Comparison of ENCODE assay signal across 1 cellular context in the genomic region with DNA sequence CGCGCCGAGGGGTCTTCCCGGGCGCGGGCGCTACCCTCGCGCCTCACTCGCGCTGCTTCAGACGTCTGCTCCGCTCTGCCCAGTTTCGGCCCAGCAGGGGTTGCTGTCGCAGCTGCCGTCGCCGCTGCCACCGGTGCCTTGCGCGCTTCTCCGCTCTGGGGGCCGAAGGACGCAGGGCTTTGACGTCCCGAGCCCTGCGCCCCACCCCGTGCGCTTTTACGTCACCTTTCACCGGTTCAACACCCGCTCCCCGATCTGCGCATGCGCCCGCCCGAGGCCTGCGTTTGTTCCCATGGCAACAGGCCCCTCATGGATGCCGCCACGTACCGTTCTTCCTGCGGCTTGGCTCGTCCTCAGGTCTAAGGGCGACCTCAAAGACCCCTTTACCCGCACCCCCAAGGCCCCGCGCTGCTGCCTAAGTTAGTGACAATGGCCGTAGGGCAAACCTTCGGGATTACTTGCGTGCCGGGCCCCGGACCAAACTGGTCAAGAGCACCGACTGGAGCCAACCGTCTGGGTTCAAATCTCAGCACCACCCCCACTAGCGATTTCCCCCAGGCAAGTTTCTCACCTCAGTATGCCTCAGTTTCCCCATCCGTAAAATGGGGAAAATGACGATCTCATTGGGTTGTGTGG.
A peak's percentile ranks its signal among the peaks of the same experiment; 100 is the strongest.
TF ChIP-seq lines count a peak whose summit lies in the region.

No MANE protein-coding gene starts in this region.

TF ChIP-seq in HepG2, 621 proteins besides CTCF, POLR2A, EP300 and RAD21 (continued from another document and continues in another):
- TF ChIP-seq, protein P1, sequence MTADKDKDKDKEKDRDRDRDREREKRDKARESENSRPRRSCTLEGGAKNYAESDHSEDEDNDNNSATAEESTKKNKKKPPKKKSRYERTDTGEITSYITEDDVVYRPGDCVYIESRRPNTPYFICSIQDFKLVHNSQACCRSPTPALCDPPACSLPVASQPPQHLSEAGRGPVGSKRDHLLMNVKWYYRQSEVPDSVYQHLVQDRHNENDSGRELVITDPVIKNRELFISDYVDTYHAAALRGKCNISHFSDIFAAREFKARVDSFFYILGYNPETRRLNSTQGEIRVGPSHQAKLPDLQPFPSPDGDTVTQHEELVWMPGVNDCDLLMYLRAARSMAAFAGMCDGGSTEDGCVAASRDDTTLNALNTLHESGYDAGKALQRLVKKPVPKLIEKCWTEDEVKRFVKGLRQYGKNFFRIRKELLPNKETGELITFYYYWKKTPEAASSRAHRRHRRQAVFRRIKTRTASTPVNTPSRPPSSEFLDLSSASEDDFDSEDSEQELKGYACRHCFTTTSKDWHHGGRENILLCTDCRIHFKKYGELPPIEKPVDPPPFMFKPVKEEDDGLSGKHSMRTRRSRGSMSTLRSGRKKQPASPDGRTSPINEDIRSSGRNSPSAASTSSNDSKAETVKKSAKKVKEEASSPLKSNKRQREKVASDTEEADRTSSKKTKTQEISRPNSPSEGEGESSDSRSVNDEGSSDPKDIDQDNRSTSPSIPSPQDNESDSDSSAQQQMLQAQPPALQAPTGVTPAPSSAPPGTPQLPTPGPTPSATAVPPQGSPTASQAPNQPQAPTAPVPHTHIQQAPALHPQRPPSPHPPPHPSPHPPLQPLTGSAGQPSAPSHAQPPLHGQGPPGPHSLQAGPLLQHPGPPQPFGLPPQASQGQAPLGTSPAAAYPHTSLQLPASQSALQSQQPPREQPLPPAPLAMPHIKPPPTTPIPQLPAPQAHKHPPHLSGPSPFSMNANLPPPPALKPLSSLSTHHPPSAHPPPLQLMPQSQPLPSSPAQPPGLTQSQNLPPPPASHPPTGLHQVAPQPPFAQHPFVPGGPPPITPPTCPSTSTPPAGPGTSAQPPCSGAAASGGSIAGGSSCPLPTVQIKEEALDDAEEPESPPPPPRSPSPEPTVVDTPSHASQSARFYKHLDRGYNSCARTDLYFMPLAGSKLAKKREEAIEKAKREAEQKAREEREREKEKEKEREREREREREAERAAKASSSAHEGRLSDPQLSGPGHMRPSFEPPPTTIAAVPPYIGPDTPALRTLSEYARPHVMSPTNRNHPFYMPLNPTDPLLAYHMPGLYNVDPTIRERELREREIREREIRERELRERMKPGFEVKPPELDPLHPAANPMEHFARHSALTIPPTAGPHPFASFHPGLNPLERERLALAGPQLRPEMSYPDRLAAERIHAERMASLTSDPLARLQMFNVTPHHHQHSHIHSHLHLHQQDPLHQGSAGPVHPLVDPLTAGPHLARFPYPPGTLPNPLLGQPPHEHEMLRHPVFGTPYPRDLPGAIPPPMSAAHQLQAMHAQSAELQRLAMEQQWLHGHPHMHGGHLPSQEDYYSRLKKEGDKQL (CRISPR knock-in tag; IDR thresholded peaks at IDR 0.05; ENCODE audit: low read depth) = no peak
- no peak for TF ChIP-seq ZFX (CRISPR knock-in tag; IDR thresholded peaks at IDR 0.05; ENCODE audit: low read depth)
- TF ChIP-seq, protein P2, sequence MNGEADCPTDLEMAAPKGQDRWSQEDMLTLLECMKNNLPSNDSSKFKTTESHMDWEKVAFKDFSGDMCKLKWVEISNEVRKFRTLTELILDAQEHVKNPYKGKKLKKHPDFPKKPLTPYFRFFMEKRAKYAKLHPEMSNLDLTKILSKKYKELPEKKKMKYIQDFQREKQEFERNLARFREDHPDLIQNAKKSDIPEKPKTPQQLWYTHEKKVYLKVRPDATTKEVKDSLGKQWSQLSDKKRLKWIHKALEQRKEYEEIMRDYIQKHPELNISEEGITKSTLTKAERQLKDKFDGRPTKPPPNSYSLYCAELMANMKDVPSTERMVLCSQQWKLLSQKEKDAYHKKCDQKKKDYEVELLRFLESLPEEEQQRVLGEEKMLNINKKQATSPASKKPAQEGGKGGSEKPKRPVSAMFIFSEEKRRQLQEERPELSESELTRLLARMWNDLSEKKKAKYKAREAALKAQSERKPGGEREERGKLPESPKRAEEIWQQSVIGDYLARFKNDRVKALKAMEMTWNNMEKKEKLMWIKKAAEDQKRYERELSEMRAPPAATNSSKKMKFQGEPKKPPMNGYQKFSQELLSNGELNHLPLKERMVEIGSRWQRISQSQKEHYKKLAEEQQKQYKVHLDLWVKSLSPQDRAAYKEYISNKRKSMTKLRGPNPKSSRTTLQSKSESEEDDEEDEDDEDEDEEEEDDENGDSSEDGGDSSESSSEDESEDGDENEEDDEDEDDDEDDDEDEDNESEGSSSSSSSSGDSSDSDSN (CRISPR knock-in tag; IDR thresholded peaks at IDR 0.05) = no peak; the same call in 1 of the 2 replicates
- TF ChIP-seq, protein P3, sequence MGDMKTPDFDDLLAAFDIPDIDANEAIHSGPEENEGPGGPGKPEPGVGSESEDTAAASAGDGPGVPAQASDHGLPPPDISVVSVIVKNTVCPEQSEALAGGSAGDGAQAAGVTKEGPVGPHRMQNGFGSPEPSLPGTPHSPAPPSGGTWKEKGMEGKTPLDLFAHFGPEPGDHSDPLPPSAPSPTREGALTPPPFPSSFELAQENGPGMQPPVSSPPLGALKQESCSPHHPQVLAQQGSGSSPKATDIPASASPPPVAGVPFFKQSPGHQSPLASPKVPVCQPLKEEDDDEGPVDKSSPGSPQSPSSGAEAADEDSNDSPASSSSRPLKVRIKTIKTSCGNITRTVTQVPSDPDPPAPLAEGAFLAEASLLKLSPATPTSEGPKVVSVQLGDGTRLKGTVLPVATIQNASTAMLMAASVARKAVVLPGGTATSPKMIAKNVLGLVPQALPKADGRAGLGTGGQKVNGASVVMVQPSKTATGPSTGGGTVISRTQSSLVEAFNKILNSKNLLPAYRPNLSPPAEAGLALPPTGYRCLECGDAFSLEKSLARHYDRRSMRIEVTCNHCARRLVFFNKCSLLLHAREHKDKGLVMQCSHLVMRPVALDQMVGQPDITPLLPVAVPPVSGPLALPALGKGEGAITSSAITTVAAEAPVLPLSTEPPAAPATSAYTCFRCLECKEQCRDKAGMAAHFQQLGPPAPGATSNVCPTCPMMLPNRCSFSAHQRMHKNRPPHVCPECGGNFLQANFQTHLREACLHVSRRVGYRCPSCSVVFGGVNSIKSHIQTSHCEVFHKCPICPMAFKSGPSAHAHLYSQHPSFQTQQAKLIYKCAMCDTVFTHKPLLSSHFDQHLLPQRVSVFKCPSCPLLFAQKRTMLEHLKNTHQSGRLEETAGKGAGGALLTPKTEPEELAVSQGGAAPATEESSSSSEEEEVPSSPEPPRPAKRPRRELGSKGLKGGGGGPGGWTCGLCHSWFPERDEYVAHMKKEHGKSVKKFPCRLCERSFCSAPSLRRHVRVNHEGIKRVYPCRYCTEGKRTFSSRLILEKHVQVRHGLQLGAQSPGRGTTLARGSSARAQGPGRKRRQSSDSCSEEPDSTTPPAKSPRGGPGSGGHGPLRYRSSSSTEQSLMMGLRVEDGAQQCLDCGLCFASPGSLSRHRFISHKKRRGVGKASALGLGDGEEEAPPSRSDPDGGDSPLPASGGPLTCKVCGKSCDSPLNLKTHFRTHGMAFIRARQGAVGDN (CRISPR knock-in tag; IDR thresholded peaks at IDR 0.05) = peak; percentile 66
- TF ChIP-seq ZNF629 (CRISPR knock-in tag; conservative IDR thresholded peaks at IDR 0.05) = 0 out of 2 replicates have a peak, but pooled peaks have one; percentile 10
- no peak for TF ChIP-seq POGZ (CRISPR knock-in tag; IDR thresholded peaks at IDR 0.05)
- TF ChIP-seq, protein P4, sequence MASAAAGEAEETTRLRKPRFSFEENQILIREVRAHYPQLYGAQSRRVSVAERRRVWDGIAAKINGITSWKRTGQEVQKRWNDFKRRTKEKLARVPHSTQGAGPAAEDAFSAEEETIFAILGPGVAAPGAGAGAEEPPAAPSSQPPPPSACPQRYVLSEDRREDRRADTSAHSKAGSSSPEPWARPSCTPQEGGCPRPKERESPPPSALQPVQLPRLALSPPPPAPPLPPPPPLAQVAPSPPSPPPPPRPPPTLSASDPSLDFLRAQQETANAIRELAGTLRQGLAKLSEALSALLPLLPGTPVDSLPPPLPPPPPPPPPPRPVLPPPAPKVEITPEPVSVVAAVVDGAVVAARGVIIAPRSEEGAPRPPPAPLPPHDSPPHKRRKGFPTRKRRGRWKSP (CRISPR knock-in tag; IDR thresholded peaks at IDR 0.05) = peak; percentile 35; the same call in 1 of the 2 replicates
- TF ChIP-seq, protein P5, sequence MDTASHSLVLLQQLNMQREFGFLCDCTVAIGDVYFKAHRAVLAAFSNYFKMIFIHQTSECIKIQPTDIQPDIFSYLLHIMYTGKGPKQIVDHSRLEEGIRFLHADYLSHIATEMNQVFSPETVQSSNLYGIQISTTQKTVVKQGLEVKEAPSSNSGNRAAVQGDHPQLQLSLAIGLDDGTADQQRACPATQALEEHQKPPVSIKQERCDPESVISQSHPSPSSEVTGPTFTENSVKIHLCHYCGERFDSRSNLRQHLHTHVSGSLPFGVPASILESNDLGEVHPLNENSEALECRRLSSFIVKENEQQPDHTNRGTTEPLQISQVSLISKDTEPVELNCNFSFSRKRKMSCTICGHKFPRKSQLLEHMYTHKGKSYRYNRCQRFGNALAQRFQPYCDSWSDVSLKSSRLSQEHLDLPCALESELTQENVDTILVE (CRISPR knock-in tag; IDR thresholded peaks at IDR 0.05) = peak; percentile 54; the same call in 1 of the 2 replicates
- 0 out of 2 replicates have a peak, but pooled peaks have one; percentile 24 for TF ChIP-seq GZF1 (CRISPR knock-in tag; IDR thresholded peaks at IDR 0.05)
- TF ChIP-seq, protein P6, sequence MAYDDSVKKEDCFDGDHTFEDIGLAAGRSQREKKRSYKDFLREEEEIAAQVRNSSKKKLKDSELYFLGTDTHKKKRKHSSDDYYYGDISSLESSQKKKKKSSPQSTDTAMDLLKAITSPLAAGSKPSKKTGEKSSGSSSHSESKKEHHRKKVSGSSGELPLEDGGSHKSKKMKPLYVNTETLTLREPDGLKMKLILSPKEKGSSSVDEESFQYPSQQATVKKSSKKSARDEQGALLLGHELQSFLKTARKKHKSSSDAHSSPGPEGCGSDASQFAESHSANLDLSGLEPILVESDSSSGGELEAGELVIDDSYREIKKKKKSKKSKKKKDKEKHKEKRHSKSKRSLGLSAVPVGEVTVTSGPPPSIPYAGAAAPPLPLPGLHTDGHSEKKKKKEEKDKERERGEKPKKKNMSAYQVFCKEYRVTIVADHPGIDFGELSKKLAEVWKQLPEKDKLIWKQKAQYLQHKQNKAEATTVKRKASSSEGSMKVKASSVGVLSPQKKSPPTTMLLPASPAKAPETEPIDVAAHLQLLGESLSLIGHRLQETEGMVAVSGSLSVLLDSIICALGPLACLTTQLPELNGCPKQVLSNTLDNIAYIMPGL (CRISPR knock-in tag; IDR thresholded peaks at IDR 0.05; ENCODE audit: borderline replicate concordance in 1 of 2, low read depth in 1 of 2) = peak; percentile 17 to 27; a peak in 2 of 4 replicates
- TF ChIP-seq, protein P7, sequence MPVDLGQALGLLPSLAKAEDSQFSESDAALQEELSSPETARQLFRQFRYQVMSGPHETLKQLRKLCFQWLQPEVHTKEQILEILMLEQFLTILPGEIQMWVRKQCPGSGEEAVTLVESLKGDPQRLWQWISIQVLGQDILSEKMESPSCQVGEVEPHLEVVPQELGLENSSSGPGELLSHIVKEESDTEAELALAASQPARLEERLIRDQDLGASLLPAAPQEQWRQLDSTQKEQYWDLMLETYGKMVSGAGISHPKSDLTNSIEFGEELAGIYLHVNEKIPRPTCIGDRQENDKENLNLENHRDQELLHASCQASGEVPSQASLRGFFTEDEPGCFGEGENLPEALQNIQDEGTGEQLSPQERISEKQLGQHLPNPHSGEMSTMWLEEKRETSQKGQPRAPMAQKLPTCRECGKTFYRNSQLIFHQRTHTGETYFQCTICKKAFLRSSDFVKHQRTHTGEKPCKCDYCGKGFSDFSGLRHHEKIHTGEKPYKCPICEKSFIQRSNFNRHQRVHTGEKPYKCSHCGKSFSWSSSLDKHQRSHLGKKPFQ (CRISPR knock-in tag; IDR thresholded peaks at IDR 0.05; ENCODE audit: insufficient replicate concordance) = no peak
- TF ChIP-seq, protein P8, sequence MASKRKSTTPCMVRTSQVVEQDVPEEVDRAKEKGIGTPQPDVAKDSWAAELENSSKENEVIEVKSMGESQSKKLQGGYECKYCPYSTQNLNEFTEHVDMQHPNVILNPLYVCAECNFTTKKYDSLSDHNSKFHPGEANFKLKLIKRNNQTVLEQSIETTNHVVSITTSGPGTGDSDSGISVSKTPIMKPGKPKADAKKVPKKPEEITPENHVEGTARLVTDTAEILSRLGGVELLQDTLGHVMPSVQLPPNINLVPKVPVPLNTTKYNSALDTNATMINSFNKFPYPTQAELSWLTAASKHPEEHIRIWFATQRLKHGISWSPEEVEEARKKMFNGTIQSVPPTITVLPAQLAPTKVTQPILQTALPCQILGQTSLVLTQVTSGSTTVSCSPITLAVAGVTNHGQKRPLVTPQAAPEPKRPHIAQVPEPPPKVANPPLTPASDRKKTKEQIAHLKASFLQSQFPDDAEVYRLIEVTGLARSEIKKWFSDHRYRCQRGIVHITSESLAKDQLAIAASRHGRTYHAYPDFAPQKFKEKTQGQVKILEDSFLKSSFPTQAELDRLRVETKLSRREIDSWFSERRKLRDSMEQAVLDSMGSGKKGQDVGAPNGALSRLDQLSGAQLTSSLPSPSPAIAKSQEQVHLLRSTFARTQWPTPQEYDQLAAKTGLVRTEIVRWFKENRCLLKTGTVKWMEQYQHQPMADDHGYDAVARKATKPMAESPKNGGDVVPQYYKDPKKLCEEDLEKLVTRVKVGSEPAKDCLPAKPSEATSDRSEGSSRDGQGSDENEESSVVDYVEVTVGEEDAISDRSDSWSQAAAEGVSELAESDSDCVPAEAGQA (IDR thresholded peaks at IDR 0.05; ENCODE audit: low read depth) = peak; percentile 74; the same call in 1 of the 2 replicates
- TF ChIP-seq, protein P8 (CRISPR knock-in tag; IDR thresholded peaks at IDR 0.05; ENCODE audit: borderline replicate concordance) = no peak
- TF ChIP-seq, protein P9, sequence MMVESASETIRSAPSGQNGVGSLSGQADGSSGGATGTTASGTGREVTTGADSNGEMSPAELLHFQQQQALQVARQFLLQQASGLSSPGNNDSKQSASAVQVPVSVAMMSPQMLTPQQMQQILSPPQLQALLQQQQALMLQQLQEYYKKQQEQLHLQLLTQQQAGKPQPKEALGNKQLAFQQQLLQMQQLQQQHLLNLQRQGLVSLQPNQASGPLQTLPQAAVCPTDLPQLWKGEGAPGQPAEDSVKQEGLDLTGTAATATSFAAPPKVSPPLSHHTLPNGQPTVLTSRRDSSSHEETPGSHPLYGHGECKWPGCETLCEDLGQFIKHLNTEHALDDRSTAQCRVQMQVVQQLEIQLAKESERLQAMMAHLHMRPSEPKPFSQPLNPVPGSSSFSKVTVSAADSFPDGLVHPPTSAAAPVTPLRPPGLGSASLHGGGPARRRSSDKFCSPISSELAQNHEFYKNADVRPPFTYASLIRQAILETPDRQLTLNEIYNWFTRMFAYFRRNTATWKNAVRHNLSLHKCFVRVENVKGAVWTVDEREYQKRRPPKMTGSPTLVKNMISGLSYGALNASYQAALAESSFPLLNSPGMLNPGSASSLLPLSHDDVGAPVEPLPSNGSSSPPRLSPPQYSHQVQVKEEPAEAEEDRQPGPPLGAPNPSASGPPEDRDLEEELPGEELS (CRISPR knock-in tag; IDR thresholded peaks at IDR 0.05) = 0 out of 2 replicates have a peak, but pooled peaks have one; percentile 53
- no peak for TF ChIP-seq KLF15 (CRISPR knock-in tag; IDR thresholded peaks at IDR 0.05; ENCODE audit: borderline replicate concordance)
- no peak for TF ChIP-seq NFIB (CRISPR knock-in tag; IDR thresholded peaks at IDR 0.05; ENCODE audit: borderline replicate concordance)
